15 cellular contexts compared by ENCODE assay signal in the genomic region with DNA sequence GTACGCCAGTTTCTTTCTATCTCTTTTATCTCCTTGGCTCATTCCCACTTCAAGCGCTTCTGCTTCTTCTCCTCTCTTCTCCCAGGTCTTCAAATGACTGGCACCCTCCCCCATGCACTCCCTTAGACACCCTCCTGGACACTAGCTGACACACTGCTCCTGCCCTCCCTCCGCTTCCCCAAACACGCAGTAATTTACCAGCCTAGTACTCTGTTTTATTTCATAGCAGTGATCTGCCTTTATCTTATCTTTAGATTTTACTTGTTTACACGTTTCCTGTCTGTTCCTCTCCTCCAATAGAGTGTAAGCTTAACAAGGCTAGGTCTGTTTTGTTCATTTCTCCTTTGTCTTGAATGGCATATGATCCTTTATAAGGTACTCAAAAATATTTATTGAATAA.
DNase-seq lines count a peak whose midpoint lies in the region; ATAC-seq and TF ChIP-seq lines count a peak whose summit lies in the region.
"Had no signal": no experiment of that assay in that cellular context is flagged by ENCODE, and none has a peak within 500 bp of the region (broad histone marks: within the 10 kb centered on the region; RNA-seq: fewer than 3 reads in every experiment).

No MANE protein-coding gene starts in this region.

- H3K9ac ChIP-seq in endodermal cell (ENCODE audit: extremely low read depth, low read length, poor library complexity, severe bottlenecking), result no peak overlapping the region
- H3K9ac ChIP-seq: BLaER1 treated with 17β-estradiol and CSF1 and Interleukin-3, amounts not matched to agents 10 nM and 100 nM had no signal

- H3K9me3 Mint-ChIP-seq in endodermal cell, result no peaks in the 10 kb centered on the region
- H3K9me3 Mint-ChIP-seq: H9 had no signal

- H3K27me3 Mint-ChIP-seq in endodermal cell (ENCODE audit: insufficient read depth), result no peaks in the 10 kb centered on the region
- H3K27me3 Mint-ChIP-seq: CD4-positive, CD25-positive, alpha-beta regulatory T cell had no signal

- H3K4me3 ChIP-seq in HEK293 (ENCODE audit: low read depth, low read length) (no peak overlapping the region), endodermal cell (ENCODE audit: low read length) (no peak overlapping the region)
- H3K4me3 ChIP-seq: BLaER1 treated with 17β-estradiol and CSF1 and Interleukin-3, amounts not matched to agents 10 nM and 100 nM had no signal

- no peak for ATAC-seq in GM21723 (IDR thresholded peaks at IDR 0.05; ENCODE audit: unreplicated experiment)

- 86 to 88% methylated on average over 4 to 5 of the region's 5 CpGs for WGBS in endodermal cell (ENCODE audit: insufficient coverage in 1 of 2, insufficient read length in 1 of 2), 2 experiments

- H3K4me1 ChIP-seq in HEK293 (ENCODE audit: control insufficient read depth, insufficient read depth, low read length) (peaks cover 5% of the 10 kb centered on the region; the same call in 1 of the 2 replicates), endodermal cell (ENCODE audit: control insufficient read depth, insufficient read depth, low read length) (peaks cover 6% of the 10 kb centered on the region)
- H3K4me1 ChIP-seq: BLaER1 treated with 17β-estradiol and CSF1 and Interleukin-3, amounts not matched to agents 10 nM and 100 nM had no signal

- H3K9me3 ChIP-seq in HEK293 (ENCODE audit: control insufficient read depth, insufficient read depth, low read depth, low read length), result no peaks in the 10 kb centered on the region
- H3K9me3 ChIP-seq in endodermal cell (ENCODE audit: control insufficient read depth, low read length), result no peaks in the 10 kb centered on the region
- H3K9me3 ChIP-seq: BLaER1 treated with 17β-estradiol and CSF1 and Interleukin-3, amounts not matched to agents 10 nM and 100 nM had no signal

- POLR2A ChIA-PET in HEK293 (lab: Yijun Ruan, JAX), result no interaction called here

- TF ChIP-seq CTCF in HEK293 (tag by site-specific recombination; IDR thresholded peaks at IDR 0.05) (no peak), endodermal cell (conservative IDR thresholded peaks at IDR 0.05) (no peak)

- no peaks in the 10 kb centered on the region for H3K27me3 ChIP-seq in endodermal cell (ENCODE audit: control insufficient read depth, insufficient read depth, low read length, poor library complexity, severe bottlenecking)
- H3K27me3 ChIP-seq: BLaER1 treated with 17β-estradiol and CSF1 and Interleukin-3, amounts not matched to agents 10 nM and 100 nM had no signal

- no peaks in the 10 kb centered on the region for H3K36me3 Mint-ChIP-seq in endodermal cell (ENCODE audit: low read depth)
- H3K36me3 Mint-ChIP-seq: CD4-positive, CD25-positive, alpha-beta regulatory T cell had no signal

- CTCF ChIA-PET in HEK293 (lab: Yijun Ruan, JAX), result no interaction called here

- peak overlapping the region; percentile 18 for H3K27ac Mint-ChIP-seq in endodermal cell
- H3K27ac Mint-ChIP-seq: CD4-positive, CD25-positive, alpha-beta regulatory T cell; H9 had no signal

- no peak overlapping the region for H3K4me3 Mint-ChIP-seq in endodermal cell
- H3K4me3 Mint-ChIP-seq: CD4-positive, CD25-positive, alpha-beta regulatory T cell; H9 had no signal

- H3K27ac ChIP-seq in HEK293 (ENCODE audit: extremely low read depth, low read depth, low read length) (no peak overlapping the region), endodermal cell (ENCODE audit: low read depth, low read length) (no peak overlapping the region)
- H3K27ac ChIP-seq: BLaER1 treated with 17β-estradiol and CSF1 and Interleukin-3, amounts not matched to agents 10 nM and 100 nM had no signal

- DNase-seq in SK-N-DZ (ENCODE audit: low spot score) (peak; percentile 49), endodermal cell (no peak), islet precursor cell (peak; percentile 59), middle frontal gyrus (ENCODE audit: extremely low spot score, low spot score) (no peak), NCI-H1092 (lab: John Stamatoyannopoulos, UW) (no peak), GDM1 (lab: John Stamatoyannopoulos, UW) (no peak)
- DNase-seq: ACHN; Calu3; CD4-positive, CD25-positive, alpha-beta regulatory T cell; DMS 273 treated with DMSO at 0.1 percent for 48 hours; GOT3; H9 had no signal

- H3K36me3 ChIP-seq in HEK293 (ENCODE audit: control insufficient read depth in 2 of 2, insufficient read depth in 1 of 2, low read length in 2 of 2) (no peaks in the 10 kb centered on the region), endodermal cell (ENCODE audit: control insufficient read depth, insufficient read depth, low read length) (no peaks in the 10 kb centered on the region)
- H3K36me3 ChIP-seq: BLaER1 treated with 17β-estradiol and CSF1 and Interleukin-3, amounts not matched to agents 10 nM and 100 nM had no signal

- H3K4me1 Mint-ChIP-seq in endodermal cell, result peaks cover 29% of the 10 kb centered on the region
- H3K4me1 Mint-ChIP-seq: CD4-positive, CD25-positive, alpha-beta regulatory T cell had no signal

TF ChIP-seq in HEK293, 187 proteins besides CTCF, POLR2A, EP300 and RAD21:
- TF ChIP-seq ZFP69B (tag by site-specific recombination; IDR thresholded peaks at IDR 0.05) (no peak), ZBTB20 (tag by site-specific recombination; IDR thresholded peaks at IDR 0.05) (peak; percentile 29; the same call in 1 of the 2 replicates), ZNF791 (tag by site-specific recombination; IDR thresholded peaks at IDR 0.05) (no peak), ZNF174 (tag by site-specific recombination; IDR thresholded peaks at IDR 0.05) (no peak)

Comparison
In these comparisons a context has a peak if more than half of its experiments do, and no peak if none do; other contexts are left out.
1. DNase-seq: peak in SK-N-DZ (single experiment) and islet precursor cell (single experiment); none in endodermal cell (single experiment), middle frontal gyrus (single experiment), NCI-H1092 (single experiment) and GDM1 (single experiment).